Comparison of ENCODE assay signal across 18 cellular contexts in genomic region chr5:1934056-1934394, GRCh38. TPM values are rescaled to one million over a fixed set of nuclear protein-coding genes. Genes with fewer than 3 reads are reported as not detected.
DNase-seq lines count a peak whose midpoint lies in the region; ATAC-seq and TF ChIP-seq lines count a peak whose summit lies in the region.
"Had no signal": no experiment of that assay in that cellular context is flagged by ENCODE, and none has a peak within 500 bp of the region (broad histone marks: within the 10 kb centered on the region; RNA-seq: fewer than 3 reads in every experiment).

No MANE protein-coding gene starts in this region.

- no peak overlapping the region for H2AFZ ChIP-seq in osteoblast (ENCODE audit: low read length)

- DNase-seq in NCI-H82 (lab: John Stamatoyannopoulos, UW) = peak; percentile 16
- DNase-seq in NCI-H82 treated with DMSO at 0.1 percent for 48 hours (lab: John Stamatoyannopoulos, UW; ENCODE audit: unreplicated experiment) = no peak
- no peak for DNase-seq in endodermal cell
- DNase-seq in osteoblast (ENCODE audit: insufficient read length, low spot score, missing footprints) = peak; percentile 70
- DNase-seq in KG1 (lab: John Stamatoyannopoulos, UW) = no peak
- DNase-seq in NCI-H748 (lab: John Stamatoyannopoulos, UW; ENCODE audit: unreplicated experiment) = no peak
- DNase-seq: AML-193; CD4-positive, alpha-beta memory T cell; DMS79 treated with DMSO at 0.1 percent for 48 hours; GF-D8 had no signal

- H3K27ac ChIP-seq in endodermal cell (ENCODE audit: low read depth, low read length) (no peak overlapping the region), osteoblast (ENCODE audit: low read depth, low read length) (no peak overlapping the region)
- H3K27ac ChIP-seq: 22Rv1, A549, BLaER1, KMS-11 had no signal

- H3K79me2 ChIP-seq in osteoblast (ENCODE audit: insufficient read depth, low read length) = no peaks in the 10 kb centered on the region

- no peaks in the 10 kb centered on the region for H4K20me1 ChIP-seq in osteoblast (ENCODE audit: insufficient read depth, low read length)
- H4K20me1 ChIP-seq: BLaER1 had no signal

- TF ChIP-seq CTCF in endodermal cell (conservative IDR thresholded peaks at IDR 0.05) = peak; percentile 32
- no peak for TF ChIP-seq CTCF in osteoblast (IDR thresholded peaks at IDR 0.05; ENCODE audit: extremely low read depth, low read depth, low read length)

- no peaks in the 10 kb centered on the region for H3K9me3 ChIP-seq in endodermal cell (ENCODE audit: control insufficient read depth, low read length)
- H3K9me3 ChIP-seq in osteoblast (ENCODE audit: low read depth, low read length) = no peaks in the 10 kb centered on the region
- H3K9me3 ChIP-seq: A549, BLaER1 had no signal

- H3K27me3 ChIP-seq in endodermal cell (ENCODE audit: control insufficient read depth, insufficient read depth, low read length, poor library complexity, severe bottlenecking) (peaks cover 37% of the 10 kb centered on the region), osteoblast (ENCODE audit: insufficient read depth, low read length) (peaks cover 9% of the 10 kb centered on the region)

- H3K4me3 ChIP-seq in endodermal cell (ENCODE audit: low read length) (no peak overlapping the region), osteoblast (ENCODE audit: insufficient read depth, low read length) (no peak overlapping the region)
- H3K4me3 ChIP-seq: A549, BLaER1 had no signal

- H3K4me1 ChIP-seq in endodermal cell (ENCODE audit: control insufficient read depth, insufficient read depth, low read length) = no peaks in the 10 kb centered on the region
- H3K4me1 ChIP-seq in osteoblast (ENCODE audit: insufficient read depth, low read length) = no peaks in the 10 kb centered on the region
- H3K4me1 ChIP-seq: A549 had no signal

- H3K4me3 Mint-ChIP-seq in endodermal cell = no peak overlapping the region
- H3K4me3 Mint-ChIP-seq: CD14-positive monocyte; CD4-positive, alpha-beta memory T cell; IgD-negative memory B cell had no signal

- H3K27ac Mint-ChIP-seq in endodermal cell = no peak overlapping the region
- H3K27ac Mint-ChIP-seq: CD14-positive monocyte; CD4-positive, alpha-beta memory T cell; IgD-negative memory B cell had no signal

- no peak overlapping the region for H3K9ac ChIP-seq in endodermal cell (ENCODE audit: extremely low read depth, low read length, poor library complexity, severe bottlenecking)
- H3K9ac ChIP-seq: BLaER1, KMS-11 had no signal

- H3K9me3 Mint-ChIP-seq in endodermal cell = no peaks in the 10 kb centered on the region
- H3K9me3 Mint-ChIP-seq: CD4-positive, alpha-beta memory T cell had no signal

- H3K36me3 Mint-ChIP-seq in endodermal cell (ENCODE audit: low read depth) = no peaks in the 10 kb centered on the region
- H3K36me3 Mint-ChIP-seq: CD14-positive monocyte; CD4-positive, alpha-beta memory T cell; IgD-negative memory B cell had no signal

- peaks cover 15% of the 10 kb centered on the region for H3K27me3 Mint-ChIP-seq in endodermal cell (ENCODE audit: insufficient read depth)

- H3K4me2 ChIP-seq in osteoblast (ENCODE audit: insufficient read depth, low read length) = no peak overlapping the region
- H3K4me2 ChIP-seq: A549, BLaER1, KMS-11 had no signal

- ATAC-seq in GM21360 (IDR thresholded peaks at IDR 0.05; ENCODE audit: unreplicated experiment) = no peak
- ATAC-seq: A549, HepG2 had no signal

- no peaks in the 10 kb centered on the region for H3K4me1 Mint-ChIP-seq in endodermal cell
- H3K4me1 Mint-ChIP-seq: CD14-positive monocyte had no signal

- H3K36me3 ChIP-seq in endodermal cell (ENCODE audit: control insufficient read depth, insufficient read depth, low read length) = no peaks in the 10 kb centered on the region
- H3K36me3 ChIP-seq in osteoblast (ENCODE audit: insufficient read depth, low read length) = no peaks in the 10 kb centered on the region
- H3K36me3 ChIP-seq: BLaER1 had no signal

- 91 to 92% methylated on average over 7 to 9 of the region's 9 CpGs for WGBS in endodermal cell (ENCODE audit: insufficient coverage in 1 of 2, insufficient read length in 1 of 2), 2 experiments

RNA-seq across cellular contexts. Expression of gene IRX4, which starts 51.3 kb away (rescaled TPM):
- total RNA-seq in endodermal cell = under 1 TPM in 1 of 2 donors, not detected in 1; 0.22 TPM
- 0.50 TPM for polyA plus RNA-seq in endodermal cell (2013, experiment 1 of 2)
- polyA plus RNA-seq in endodermal cell (2013, experiment 2 of 2) = 0.91 TPM
- total RNA-seq in osteoblast = not detected in 2 replicates
- total RNA-seq: CD4-positive, alpha-beta memory T cell; HepG2 had no signal
- polyA plus RNA-seq: CD14-positive monocyte; CD4-positive, alpha-beta memory T cell; HepG2; IgD-negative memory B cell had no signal

Comparison
In these comparisons a context has a peak if more than half of its experiments do, and no peak if none do; other contexts are left out.
1. DNase-seq: peak in NCI-H82 (single experiment) and osteoblast (single experiment); none in NCI-H82 treated with DMSO at 0.1 percent for 48 hours (single experiment), endodermal cell (single experiment), KG1 (single experiment) and NCI-H748 (single experiment).